In the genomic region with DNA sequence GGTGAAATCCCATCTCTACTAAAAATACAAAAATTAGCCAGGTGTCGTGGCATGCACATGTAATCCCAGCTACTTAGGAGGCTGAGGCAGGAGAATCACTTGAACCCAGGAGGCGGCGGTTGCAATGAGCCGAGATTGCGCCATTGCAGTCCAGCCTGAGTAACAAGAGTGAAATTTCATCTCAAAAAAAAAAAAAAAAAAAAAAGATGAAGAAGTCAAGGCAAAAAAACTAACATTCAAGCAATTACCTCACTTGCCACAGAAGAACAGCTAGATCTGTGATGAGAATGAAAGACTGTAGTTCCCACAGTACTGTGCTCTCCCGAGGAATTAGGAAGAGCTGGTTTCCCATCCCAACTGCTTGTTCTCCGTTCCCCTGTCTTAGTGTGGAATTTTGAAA, we compare ENCODE assay signal across 11 cellular contexts.
DNase-seq lines count a peak whose midpoint lies in the region; ATAC-seq and TF ChIP-seq lines count a peak whose summit lies in the region.
"Had no signal": no experiment of that assay in that cellular context is flagged by ENCODE, and none has a peak within 500 bp of the region (broad histone marks: within the 10 kb centered on the region; RNA-seq: fewer than 3 reads in every experiment).

No MANE protein-coding gene starts in this region.

- no peak overlapping the region for H3K14ac ChIP-seq in IMR-90 (replicated peaks; ENCODE audit: low read depth, low read length)

- H3K27ac ChIP-seq in IMR-90 (ENCODE audit: insufficient read depth, low read length) (no peak overlapping the region), RWPE2 (ENCODE audit: poor library complexity, severe bottlenecking) (peak overlapping the region; percentile 68)

- H3K9me3 ChIP-seq in IMR-90 (ENCODE audit: control insufficient read depth, insufficient read depth, low read length) (no peaks in the 10 kb centered on the region), RWPE2 (ENCODE audit: severe bottlenecking) (no peaks in the 10 kb centered on the region)

- H3K9me1 ChIP-seq in IMR-90 (ENCODE audit: insufficient read depth, low read length), result peaks cover 3% of the 10 kb centered on the region; the same call in 1 of the 2 replicates

- H3K4me1 ChIP-seq in IMR-90 (ENCODE audit: control insufficient read depth, insufficient read depth, low read length), result peaks cover 5% of the 10 kb centered on the region
- H3K4me1 ChIP-seq in RWPE2 (ENCODE audit: insufficient read depth, poor library complexity, severe bottlenecking), result peaks cover 15% of the 10 kb centered on the region

- no peaks in the 10 kb centered on the region for H3K79me1 ChIP-seq in IMR-90 (ENCODE audit: low read depth in 1 of 2, low read length in 2 of 2)

- no peak overlapping the region for H2AFZ ChIP-seq in IMR-90 (replicated peaks; ENCODE audit: low read length, poor library complexity)

- H3K4me2 ChIP-seq in IMR-90 (ENCODE audit: low read depth, low read length), result no peak overlapping the region

- peak overlapping the region; percentile 46; the same call in 1 of the 2 replicates for H3K18ac ChIP-seq in IMR-90 (ENCODE audit: low read depth, low read length)

- H3K36me3 ChIP-seq in IMR-90 (ENCODE audit: control insufficient read depth, insufficient read depth, low read length) (no peaks in the 10 kb centered on the region), RWPE2 (ENCODE audit: low read depth) (no peaks in the 10 kb centered on the region)

- no peak overlapping the region for H2BK120ac ChIP-seq in IMR-90 (ENCODE audit: low read depth, low read length)

- H2BK5ac ChIP-seq in IMR-90 (ENCODE audit: low read depth, low read length, poor library complexity, severe bottlenecking), result no peak overlapping the region

- H4K20me1 ChIP-seq in IMR-90 (ENCODE audit: insufficient read depth, low read length), result no peaks in the 10 kb centered on the region

- no peak overlapping the region; a peak in 1 of 4 replicates for H4K8ac ChIP-seq in IMR-90 (ENCODE audit: low read depth in 2 of 2, low read length in 2 of 2)

- no peak overlapping the region for H3K23ac ChIP-seq in IMR-90 (ENCODE audit: low read depth, low read length)

- POLR2A ChIA-PET in IMR-90 (lab: Charles Lee; ENCODE audit: unreplicated experiment), result no interaction called here

- H2AK9ac ChIP-seq in IMR-90 (replicated peaks; ENCODE audit: low read depth, low read length, poor library complexity), result no peak overlapping the region

- dilution Hi-C loops in IMR-90 (cut with HindIII; ENCODE audit: low sequenced_read_pairs, unreplicated experiment), result no loop called here

- H3K56ac ChIP-seq in IMR-90 (ENCODE audit: extremely low read depth, insufficient read depth, low read length), result no peak overlapping the region

- no peak for TF ChIP-seq POLR2A in IMR-90 (IDR thresholded peaks at IDR 0.05; ENCODE audit: low read depth, low read length)

- TF ChIP-seq CTCF in IMR-90 (conservative IDR thresholded peaks at IDR 0.05; ENCODE audit: low read depth, low read length) (no peak), RWPE2 (IDR thresholded peaks at IDR 0.05; ENCODE audit: poor library complexity, severe bottlenecking) (no peak)

- intact Hi-C loops in IMR-90 (cut with micrococcal nuclease), result no loop called here

- no peak overlapping the region for H2BK15ac ChIP-seq in IMR-90 (ENCODE audit: low read depth, low read length)

- H2BK20ac ChIP-seq in IMR-90 (ENCODE audit: low read depth, low read length), result no peak overlapping the region

- peaks cover 19% of the 10 kb centered on the region for H3K27me3 ChIP-seq in IMR-90 (ENCODE audit: control insufficient read depth, insufficient read depth, low read length)
- no peaks in the 10 kb centered on the region for H3K27me3 ChIP-seq in RWPE2 (ENCODE audit: insufficient read depth, poor library complexity, severe bottlenecking)

- WGBS in IMR-90 (ENCODE audit: extremely low coverage in 2 of 2, insufficient read length in 1 of 2), 2 experiments, result no CpG with 5 or more reads among the region's 7 CpGs

- H3K9ac ChIP-seq in IMR-90 (ENCODE audit: low read depth, low read length), result no peak overlapping the region

- H3K4me3 ChIP-seq in IMR-90 (ENCODE audit: insufficient read depth, low read depth, low read length) (no peak overlapping the region), RWPE2 (ENCODE audit: severe bottlenecking) (no peak overlapping the region)

- TF ChIP-seq RAD21 in IMR-90 (IDR thresholded peaks at IDR 0.05; ENCODE audit: low read length), result no peak

- no TSS peak for BruUV-seq in IMR-90 (replicated peaks; lab: Mats Ljungman, UMichigan)

- DNase-seq in IMR-90, result no peak
- no peak for DNase-seq in RWPE2 (ENCODE audit: low spot score)
- peak; percentile 33 for DNase-seq in iris pigment epithelial cell (ENCODE audit: low read depth)
- DNase-seq in stimulated activated CD4-positive, alpha-beta T cell treated with anti-CD3 and anti-CD28 coated beads, Interleukin-4, amount 100 ng/mL, for 24 hours, result no peak
- DNase-seq in activated T-cell treated with anti-CD3 and anti-CD28 coated beads for 4 hours, result no peak
- DNase-seq: CD8-positive, alpha-beta T cell; COR-L47; DND-41; GF-D8 had no signal

- in situ Hi-C loops in IMR-90 (cut with MboI; ENCODE audit: low sequenced_read_pairs), result no loop called here

- CTCF ChIA-PET in IMR-90 (lab: Yijun Ruan, JAX), result interaction anchor here (1.0 kb wide), 1 partner anchor 47 kb away, joined by 3 read pairs; no protein-coding TSS in a partner anchor

- H2AK5ac ChIP-seq in IMR-90 (ENCODE audit: low read depth, low read length), result no peak overlapping the region; the same call in 1 of the 2 replicates

- H3K4ac ChIP-seq in IMR-90 (ENCODE audit: low read depth, low read length), result 0 out of 2 replicates have a peak overlapping the region, but pooled peaks have one; percentile 10

- no peak overlapping the region for H4K5ac ChIP-seq in IMR-90 (ENCODE audit: low read depth, low read length)

- H4K91ac ChIP-seq in IMR-90 (ENCODE audit: insufficient read depth, low read depth, low read length), result 0 out of 2 replicates have a peak overlapping the region, but pooled peaks have one; percentile 6

- no peak for ATAC-seq in IMR-90 (ENCODE audit: low read depth)
- no peak for ATAC-seq in RWPE2 (ENCODE audit: low read depth)
- no peak for ATAC-seq in HG02840 (IDR thresholded peaks at IDR 0.05; ENCODE audit: low FRiP score, unreplicated experiment)
- ATAC-seq in GM19035 (IDR thresholded peaks at IDR 0.05; ENCODE audit: unreplicated experiment), result no peak
- ATAC-seq: CD8-positive, alpha-beta T cell had no signal

TF ChIP-seq in IMR-90, 13 proteins besides CTCF, POLR2A, EP300 and RAD21:
- TF ChIP-seq NFE2L2 (IDR thresholded peaks at IDR 0.05; ENCODE audit: low read depth, low read length) (no peak), SMC3 (IDR thresholded peaks at IDR 0.05; ENCODE audit: low read depth, low read length) (no peak), MAFK (IDR thresholded peaks at IDR 0.05; ENCODE audit: low read depth, low read length) (no peak), RCOR1 (IDR thresholded peaks at IDR 0.05; ENCODE audit: insufficient replicate concordance, low read length) (no peak)
- TF ChIP-seq, protein P1, sequence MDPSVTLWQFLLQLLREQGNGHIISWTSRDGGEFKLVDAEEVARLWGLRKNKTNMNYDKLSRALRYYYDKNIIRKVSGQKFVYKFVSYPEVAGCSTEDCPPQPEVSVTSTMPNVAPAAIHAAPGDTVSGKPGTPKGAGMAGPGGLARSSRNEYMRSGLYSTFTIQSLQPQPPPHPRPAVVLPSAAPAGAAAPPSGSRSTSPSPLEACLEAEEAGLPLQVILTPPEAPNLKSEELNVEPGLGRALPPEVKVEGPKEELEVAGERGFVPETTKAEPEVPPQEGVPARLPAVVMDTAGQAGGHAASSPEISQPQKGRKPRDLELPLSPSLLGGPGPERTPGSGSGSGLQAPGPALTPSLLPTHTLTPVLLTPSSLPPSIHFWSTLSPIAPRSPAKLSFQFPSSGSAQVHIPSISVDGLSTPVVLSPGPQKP (IDR thresholded peaks at IDR 0.05; ENCODE audit: borderline replicate concordance, low read depth, low read length), result no peak
